ENCODE assay signal across 1 cellular context in genomic region chr11:67397986-67398660, GRCh38.
TF ChIP-seq lines count a peak whose summit lies in the region.

No MANE protein-coding gene starts in this region.

TF ChIP-seq in K562, 482 proteins besides CTCF, POLR2A, EP300 and RAD21:
- TF ChIP-seq POLR2AphosphoS5 (IDR thresholded peaks at IDR 0.05; ENCODE audit: control insufficient read depth, insufficient read depth, low read depth, low read length), result peak; percentile 21; the same call in 1 of the 2 replicates
- peak; percentile 20; the same call in 1 of the 2 replicates for TF ChIP-seq ZBTB33 (CRISPR knock-in tag; IDR thresholded peaks at IDR 0.05)
- TF ChIP-seq CHD4 (IDR thresholded peaks at IDR 0.05; ENCODE audit: insufficient read depth, insufficient replicate concordance, low read depth, low read length, poor library complexity, severe bottlenecking), result no peak
- TF ChIP-seq POLR2G (IDR thresholded peaks at IDR 0.05; ENCODE audit: low read depth, low read length), result peak; percentile 13
